ENCODE assay signal across 1 cellular context in the genomic region with DNA sequence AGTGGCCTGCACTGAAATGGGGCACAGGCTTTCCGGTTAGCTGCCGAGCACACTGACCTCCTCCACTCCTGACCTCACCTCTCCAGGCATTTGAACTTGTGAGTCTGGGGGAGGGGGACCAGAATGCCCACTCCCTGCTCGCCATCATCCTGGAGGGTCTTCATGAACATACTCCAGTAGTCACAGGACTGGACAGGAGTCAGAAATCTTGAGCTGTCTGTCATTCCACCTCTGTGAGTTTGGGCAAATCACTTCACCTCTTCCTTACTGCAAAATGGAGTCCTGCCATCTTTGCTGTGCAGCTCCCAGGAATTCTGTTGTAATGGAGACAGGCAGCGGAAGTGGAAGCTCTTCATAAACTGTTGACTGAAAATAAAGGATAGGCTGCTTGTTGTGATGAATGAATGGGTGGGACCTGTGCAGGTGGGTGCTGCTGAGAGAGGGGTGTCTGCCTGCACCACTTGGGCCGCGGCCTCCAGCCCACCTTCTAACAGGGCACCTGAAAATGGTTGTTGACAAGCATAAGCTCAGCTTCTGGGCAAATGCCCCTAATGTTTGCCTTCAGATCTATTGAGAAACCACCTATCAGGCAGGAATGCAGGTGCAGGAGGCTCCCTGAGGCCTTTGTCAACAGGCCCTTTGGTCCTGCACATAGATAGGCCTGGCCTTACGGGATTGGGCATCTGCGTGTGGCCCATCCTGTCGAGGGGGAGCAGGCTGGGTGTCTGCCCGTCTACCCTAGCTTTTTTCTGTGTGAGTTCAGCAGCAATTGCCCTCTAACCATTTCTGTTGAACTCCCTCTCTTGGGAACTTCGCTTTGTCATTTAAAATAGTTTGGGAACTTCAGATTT.
TF ChIP-seq lines count a peak whose summit lies in the region.

No MANE protein-coding gene starts in this region.

TF ChIP-seq in HepG2, 621 proteins besides CTCF, POLR2A, EP300 and RAD21 (continues in another document):
- TF ChIP-seq, protein P1, sequence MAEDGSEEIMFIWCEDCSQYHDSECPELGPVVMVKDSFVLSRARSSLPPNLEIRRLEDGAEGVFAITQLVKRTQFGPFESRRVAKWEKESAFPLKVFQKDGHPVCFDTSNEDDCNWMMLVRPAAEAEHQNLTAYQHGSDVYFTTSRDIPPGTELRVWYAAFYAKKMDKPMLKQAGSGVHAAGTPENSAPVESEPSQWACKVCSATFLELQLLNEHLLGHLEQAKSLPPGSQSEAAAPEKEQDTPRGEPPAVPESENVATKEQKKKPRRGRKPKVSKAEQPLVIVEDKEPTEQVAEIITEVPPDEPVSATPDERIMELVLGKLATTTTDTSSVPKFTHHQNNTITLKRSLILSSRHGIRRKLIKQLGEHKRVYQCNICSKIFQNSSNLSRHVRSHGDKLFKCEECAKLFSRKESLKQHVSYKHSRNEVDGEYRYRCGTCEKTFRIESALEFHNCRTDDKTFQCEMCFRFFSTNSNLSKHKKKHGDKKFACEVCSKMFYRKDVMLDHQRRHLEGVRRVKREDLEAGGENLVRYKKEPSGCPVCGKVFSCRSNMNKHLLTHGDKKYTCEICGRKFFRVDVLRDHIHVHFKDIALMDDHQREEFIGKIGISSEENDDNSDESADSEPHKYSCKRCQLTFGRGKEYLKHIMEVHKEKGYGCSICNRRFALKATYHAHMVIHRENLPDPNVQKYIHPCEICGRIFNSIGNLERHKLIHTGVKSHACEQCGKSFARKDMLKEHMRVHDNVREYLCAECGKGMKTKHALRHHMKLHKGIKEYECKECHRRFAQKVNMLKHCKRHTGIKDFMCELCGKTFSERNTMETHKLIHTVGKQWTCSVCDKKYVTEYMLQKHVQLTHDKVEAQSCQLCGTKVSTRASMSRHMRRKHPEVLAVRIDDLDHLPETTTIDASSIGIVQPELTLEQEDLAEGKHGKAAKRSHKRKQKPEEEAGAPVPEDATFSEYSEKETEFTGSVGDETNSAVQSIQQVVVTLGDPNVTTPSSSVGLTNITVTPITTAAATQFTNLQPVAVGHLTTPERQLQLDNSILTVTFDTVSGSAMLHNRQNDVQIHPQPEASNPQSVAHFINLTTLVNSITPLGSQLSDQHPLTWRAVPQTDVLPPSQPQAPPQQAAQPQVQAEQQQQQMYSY (CRISPR knock-in tag; IDR thresholded peaks at IDR 0.05), result peak; percentile 65; the same call in 1 of the 2 replicates
- TF ChIP-seq ADNP (CRISPR knock-in tag; IDR thresholded peaks at IDR 0.05), result peak; percentile 46; the same call in 1 of the 2 replicates
- no peak for TF ChIP-seq SYNCRIP (IDR thresholded peaks at IDR 0.05; ENCODE audit: insufficient read depth, low read depth, low read length)
- TF ChIP-seq ZBTB3 (CRISPR knock-in tag; IDR thresholded peaks at IDR 0.05; ENCODE audit: borderline replicate concordance, low read depth), result peak; percentile 58; the same call in 1 of the 2 replicates
- 0 out of 2 replicates have a peak, but pooled peaks have one; percentile 75 for TF ChIP-seq ZNF615 (CRISPR knock-in tag; IDR thresholded peaks at IDR 0.05; ENCODE audit: borderline replicate concordance)
- no peak for TF ChIP-seq TBP (CRISPR knock-in tag; IDR thresholded peaks at IDR 0.05)
- no peak for TF ChIP-seq CHD2 (IDR thresholded peaks at IDR 0.05; ENCODE audit: low read depth, low read length)
- no peak for TF ChIP-seq PCBP2 (optimal IDR thresholded peaks at IDR 0.05; ENCODE audit: low read depth, low read length, poor library complexity, severe bottlenecking)
- TF ChIP-seq ZNF674 (CRISPR knock-in tag; IDR thresholded peaks at IDR 0.05; ENCODE audit: low read depth), result no peak
- TF ChIP-seq ZNF263 (CRISPR knock-in tag; IDR thresholded peaks at IDR 0.05), result peak; percentile 57; the same call in 1 of the 2 replicates
- TF ChIP-seq ZSCAN30 (CRISPR knock-in tag; IDR thresholded peaks at IDR 0.05), result no peak
- peak; percentile 91; the same call in 1 of the 2 replicates for TF ChIP-seq SSRP1 (CRISPR knock-in tag; IDR thresholded peaks at IDR 0.05)
- TF ChIP-seq ZNF737 (CRISPR knock-in tag; IDR thresholded peaks at IDR 0.05; ENCODE audit: borderline replicate concordance), result peak; percentile 56; the same call in 1 of the 2 replicates
- no peak for TF ChIP-seq ZNF841 (CRISPR knock-in tag; IDR thresholded peaks at IDR 0.05; ENCODE audit: borderline replicate concordance)
- TF ChIP-seq, protein P2, sequence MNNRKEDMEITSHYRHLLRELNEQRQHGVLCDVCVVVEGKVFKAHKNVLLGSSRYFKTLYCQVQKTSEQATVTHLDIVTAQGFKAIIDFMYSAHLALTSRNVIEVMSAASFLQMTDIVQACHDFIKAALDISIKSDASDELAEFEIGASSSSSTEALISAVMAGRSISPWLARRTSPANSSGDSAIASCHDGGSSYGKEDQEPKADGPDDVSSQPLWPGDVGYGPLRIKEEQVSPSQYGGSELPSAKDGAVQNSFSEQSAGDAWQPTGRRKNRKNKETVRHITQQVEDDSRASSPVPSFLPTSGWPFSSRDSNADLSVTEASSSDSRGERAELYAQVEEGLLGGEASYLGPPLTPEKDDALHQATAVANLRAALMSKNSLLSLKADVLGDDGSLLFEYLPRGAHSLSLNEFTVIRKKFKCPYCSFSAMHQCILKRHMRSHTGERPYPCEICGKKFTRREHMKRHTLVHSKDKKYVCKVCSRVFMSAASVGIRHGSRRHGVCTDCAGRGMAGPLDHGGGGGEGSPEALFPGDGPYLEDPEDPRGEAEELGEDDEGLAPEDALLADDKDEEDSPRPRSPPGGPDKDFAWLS (CRISPR knock-in tag; IDR thresholded peaks at IDR 0.05; ENCODE audit: borderline replicate concordance), result peak; percentile 85; the same call in 1 of the 2 replicates
- TF ChIP-seq RCOR2 (CRISPR knock-in tag; IDR thresholded peaks at IDR 0.05), result peak; percentile 99
- TF ChIP-seq, protein P3, sequence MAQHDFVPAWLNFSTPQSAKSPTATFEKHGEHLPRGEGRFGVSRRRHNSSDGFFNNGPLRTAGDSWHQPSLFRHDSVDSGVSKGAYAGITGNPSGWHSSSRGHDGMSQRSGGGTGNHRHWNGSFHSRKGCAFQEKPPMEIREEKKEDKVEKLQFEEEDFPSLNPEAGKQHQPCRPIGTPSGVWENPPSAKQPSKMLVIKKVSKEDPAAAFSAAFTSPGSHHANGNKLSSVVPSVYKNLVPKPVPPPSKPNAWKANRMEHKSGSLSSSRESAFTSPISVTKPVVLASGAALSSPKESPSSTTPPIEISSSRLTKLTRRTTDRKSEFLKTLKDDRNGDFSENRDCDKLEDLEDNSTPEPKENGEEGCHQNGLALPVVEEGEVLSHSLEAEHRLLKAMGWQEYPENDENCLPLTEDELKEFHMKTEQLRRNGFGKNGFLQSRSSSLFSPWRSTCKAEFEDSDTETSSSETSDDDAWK (CRISPR knock-in tag; IDR thresholded peaks at IDR 0.05), result no peak
- TF ChIP-seq, protein P4, sequence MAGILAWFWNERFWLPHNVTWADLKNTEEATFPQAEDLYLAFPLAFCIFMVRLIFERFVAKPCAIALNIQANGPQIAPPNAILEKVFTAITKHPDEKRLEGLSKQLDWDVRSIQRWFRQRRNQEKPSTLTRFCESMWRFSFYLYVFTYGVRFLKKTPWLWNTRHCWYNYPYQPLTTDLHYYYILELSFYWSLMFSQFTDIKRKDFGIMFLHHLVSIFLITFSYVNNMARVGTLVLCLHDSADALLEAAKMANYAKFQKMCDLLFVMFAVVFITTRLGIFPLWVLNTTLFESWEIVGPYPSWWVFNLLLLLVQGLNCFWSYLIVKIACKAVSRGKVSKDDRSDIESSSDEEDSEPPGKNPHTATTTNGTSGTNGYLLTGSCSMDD (CRISPR knock-in tag; IDR thresholded peaks at IDR 0.05), result no peak
- TF ChIP-seq ZFP62 (CRISPR knock-in tag; IDR thresholded peaks at IDR 0.05), result no peak
- TF ChIP-seq ZNF484 (CRISPR knock-in tag; IDR thresholded peaks at IDR 0.05; ENCODE audit: borderline replicate concordance, low read depth), result no peak
- TF ChIP-seq ZNF782 (CRISPR knock-in tag; IDR thresholded peaks at IDR 0.05; ENCODE audit: borderline replicate concordance), result no peak; the same call in 1 of the 2 replicates
- TF ChIP-seq SALL1 (CRISPR knock-in tag; IDR thresholded peaks at IDR 0.05), result peak; percentile 100
- TF ChIP-seq, protein P5, sequence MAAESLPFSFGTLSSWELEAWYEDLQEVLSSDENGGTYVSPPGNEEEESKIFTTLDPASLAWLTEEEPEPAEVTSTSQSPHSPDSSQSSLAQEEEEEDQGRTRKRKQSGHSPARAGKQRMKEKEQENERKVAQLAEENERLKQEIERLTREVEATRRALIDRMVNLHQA (CRISPR knock-in tag; IDR thresholded peaks at IDR 0.05), result no peak
- no peak for TF ChIP-seq ZNF562 (CRISPR knock-in tag; IDR thresholded peaks at IDR 0.05; ENCODE audit: borderline replicate concordance)
- peak; percentile 92 for TF ChIP-seq GFI1 (CRISPR knock-in tag; IDR thresholded peaks at IDR 0.05; ENCODE audit: borderline replicate concordance)
- 0 out of 2 replicates have a peak, but pooled peaks have one; percentile 29 for TF ChIP-seq ZNF383 (CRISPR knock-in tag; IDR thresholded peaks at IDR 0.05; ENCODE audit: borderline replicate concordance)
- TF ChIP-seq, protein P6, sequence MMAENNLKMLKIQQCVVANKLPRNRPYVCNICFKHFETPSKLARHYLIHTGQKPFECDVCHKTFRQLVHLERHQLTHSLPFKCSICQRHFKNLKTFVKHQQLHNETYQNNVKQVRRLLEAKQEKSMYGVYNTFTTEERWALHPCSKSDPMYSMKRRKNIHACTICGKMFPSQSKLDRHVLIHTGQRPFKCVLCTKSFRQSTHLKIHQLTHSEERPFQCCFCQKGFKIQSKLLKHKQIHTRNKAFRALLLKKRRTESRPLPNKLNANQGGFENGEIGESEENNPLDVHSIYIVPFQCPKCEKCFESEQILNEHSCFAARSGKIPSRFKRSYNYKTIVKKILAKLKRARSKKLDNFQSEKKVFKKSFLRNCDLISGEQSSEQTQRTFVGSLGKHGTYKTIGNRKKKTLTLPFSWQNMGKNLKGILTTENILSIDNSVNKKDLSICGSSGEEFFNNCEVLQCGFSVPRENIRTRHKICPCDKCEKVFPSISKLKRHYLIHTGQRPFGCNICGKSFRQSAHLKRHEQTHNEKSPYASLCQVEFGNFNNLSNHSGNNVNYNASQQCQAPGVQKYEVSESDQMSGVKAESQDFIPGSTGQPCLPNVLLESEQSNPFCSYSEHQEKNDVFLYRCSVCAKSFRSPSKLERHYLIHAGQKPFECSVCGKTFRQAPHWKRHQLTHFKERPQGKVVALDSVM (CRISPR knock-in tag; IDR thresholded peaks at IDR 0.05), result peak; percentile 74; the same call in 1 of the 2 replicates
- peak; percentile 85 for TF ChIP-seq NCOR1 (IDR thresholded peaks at IDR 0.05; ENCODE audit: borderline replicate concordance, low read length)
- no peak for TF ChIP-seq ZNF850 (CRISPR knock-in tag; conservative IDR thresholded peaks at IDR 0.05)
- peak; percentile 73; the same call in 1 of the 2 replicates for TF ChIP-seq TAF1 (CRISPR knock-in tag; IDR thresholded peaks at IDR 0.05)
- no peak for TF ChIP-seq SRSF4 (IDR thresholded peaks at IDR 0.05; ENCODE audit: low read depth, low read length, poor library complexity, severe bottlenecking)
- TF ChIP-seq, protein P7, sequence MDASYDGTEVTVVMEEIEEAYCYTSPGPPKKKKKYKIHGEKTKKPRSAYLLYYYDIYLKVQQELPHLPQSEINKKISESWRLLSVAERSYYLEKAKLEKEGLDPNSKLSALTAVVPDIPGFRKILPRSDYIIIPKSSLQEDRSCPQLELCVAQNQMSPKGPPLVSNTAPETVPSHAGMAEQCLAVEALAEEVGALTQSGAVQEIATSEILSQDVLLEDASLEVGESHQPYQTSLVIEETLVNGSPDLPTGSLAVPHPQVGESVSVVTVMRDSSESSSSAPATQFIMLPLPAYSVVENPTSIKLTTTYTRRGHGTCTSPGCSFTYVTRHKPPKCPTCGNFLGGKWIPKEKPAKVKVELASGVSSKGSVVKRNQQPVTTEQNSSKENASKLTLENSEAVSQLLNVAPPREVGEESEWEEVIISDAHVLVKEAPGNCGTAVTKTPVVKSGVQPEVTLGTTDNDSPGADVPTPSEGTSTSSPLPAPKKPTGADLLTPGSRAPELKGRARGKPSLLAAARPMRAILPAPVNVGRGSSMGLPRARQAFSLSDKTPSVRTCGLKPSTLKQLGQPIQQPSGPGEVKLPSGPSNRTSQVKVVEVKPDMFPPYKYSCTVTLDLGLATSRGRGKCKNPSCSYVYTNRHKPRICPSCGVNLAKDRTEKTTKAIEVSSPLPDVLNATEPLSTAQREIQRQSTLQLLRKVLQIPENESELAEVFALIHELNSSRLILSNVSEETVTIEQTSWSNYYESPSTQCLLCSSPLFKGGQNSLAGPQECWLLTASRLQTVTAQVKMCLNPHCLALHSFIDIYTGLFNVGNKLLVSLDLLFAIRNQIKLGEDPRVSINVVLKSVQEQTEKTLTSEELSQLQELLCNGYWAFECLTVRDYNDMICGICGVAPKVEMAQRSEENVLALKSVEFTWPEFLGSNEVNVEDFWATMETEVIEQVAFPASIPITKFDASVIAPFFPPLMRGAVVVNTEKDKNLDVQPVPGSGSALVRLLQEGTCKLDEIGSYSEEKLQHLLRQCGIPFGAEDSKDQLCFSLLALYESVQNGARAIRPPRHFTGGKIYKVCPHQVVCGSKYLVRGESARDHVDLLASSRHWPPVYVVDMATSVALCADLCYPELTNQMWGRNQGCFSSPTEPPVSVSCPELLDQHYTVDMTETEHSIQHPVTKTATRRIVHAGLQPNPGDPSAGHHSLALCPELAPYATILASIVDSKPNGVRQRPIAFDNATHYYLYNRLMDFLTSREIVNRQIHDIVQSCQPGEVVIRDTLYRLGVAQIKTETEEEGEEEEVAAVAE (CRISPR knock-in tag; IDR thresholded peaks at IDR 0.05; ENCODE audit: borderline replicate concordance), result peak; percentile 86; the same call in 1 of the 2 replicates
- no peak for TF ChIP-seq NCOA5 (CRISPR knock-in tag; IDR thresholded peaks at IDR 0.05)
- TF ChIP-seq, protein P8, sequence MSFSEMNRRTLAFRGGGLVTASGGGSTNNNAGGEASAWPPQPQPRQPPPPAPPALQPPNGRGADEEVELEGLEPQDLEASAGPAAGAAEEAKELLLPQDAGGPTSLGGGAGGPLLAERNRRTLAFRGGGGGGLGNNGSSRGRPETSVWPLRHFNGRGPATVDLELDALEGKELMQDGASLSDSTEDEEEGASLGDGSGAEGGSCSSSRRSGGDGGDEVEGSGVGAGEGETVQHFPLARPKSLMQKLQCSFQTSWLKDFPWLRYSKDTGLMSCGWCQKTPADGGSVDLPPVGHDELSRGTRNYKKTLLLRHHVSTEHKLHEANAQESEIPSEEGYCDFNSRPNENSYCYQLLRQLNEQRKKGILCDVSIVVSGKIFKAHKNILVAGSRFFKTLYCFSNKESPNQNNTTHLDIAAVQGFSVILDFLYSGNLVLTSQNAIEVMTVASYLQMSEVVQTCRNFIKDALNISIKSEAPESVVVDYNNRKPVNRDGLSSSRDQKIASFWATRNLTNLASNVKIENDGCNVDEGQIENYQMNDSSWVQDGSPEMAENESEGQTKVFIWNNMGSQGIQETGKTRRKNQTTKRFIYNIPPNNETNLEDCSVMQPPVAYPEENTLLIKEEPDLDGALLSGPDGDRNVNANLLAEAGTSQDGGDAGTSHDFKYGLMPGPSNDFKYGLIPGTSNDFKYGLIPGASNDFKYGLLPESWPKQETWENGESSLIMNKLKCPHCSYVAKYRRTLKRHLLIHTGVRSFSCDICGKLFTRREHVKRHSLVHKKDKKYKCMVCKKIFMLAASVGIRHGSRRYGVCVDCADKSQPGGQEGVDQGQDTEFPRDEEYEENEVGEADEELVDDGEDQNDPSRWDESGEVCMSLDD (CRISPR knock-in tag; IDR thresholded peaks at IDR 0.05; ENCODE audit: borderline replicate concordance), result peak; percentile 89; the same call in 1 of the 2 replicates
- peak; percentile 85 for TF ChIP-seq ZNF614 (CRISPR knock-in tag; IDR thresholded peaks at IDR 0.05; ENCODE audit: borderline replicate concordance)
- TF ChIP-seq FOSL1 (CRISPR knock-in tag; IDR thresholded peaks at IDR 0.05; ENCODE audit: borderline replicate concordance), result no peak; the same call in 1 of the 2 replicates
- TF ChIP-seq ZNF777 (CRISPR knock-in tag; IDR thresholded peaks at IDR 0.05), result peak; percentile 78
- TF ChIP-seq ZFX (CRISPR knock-in tag; IDR thresholded peaks at IDR 0.05; ENCODE audit: low read depth), result peak; percentile 93
- peak; percentile 57 for TF ChIP-seq ZNF781 (CRISPR knock-in tag; IDR thresholded peaks at IDR 0.05; ENCODE audit: borderline replicate concordance, not compliant biosample characterization)
- no peak for TF ChIP-seq SCMH1 (CRISPR knock-in tag; IDR thresholded peaks at IDR 0.05; ENCODE audit: borderline replicate concordance)
- no peak for TF ChIP-seq TEAD2 (CRISPR knock-in tag; IDR thresholded peaks at IDR 0.05)
